Comparison of ENCODE assay signal across 1 cellular context in the genomic region with DNA sequence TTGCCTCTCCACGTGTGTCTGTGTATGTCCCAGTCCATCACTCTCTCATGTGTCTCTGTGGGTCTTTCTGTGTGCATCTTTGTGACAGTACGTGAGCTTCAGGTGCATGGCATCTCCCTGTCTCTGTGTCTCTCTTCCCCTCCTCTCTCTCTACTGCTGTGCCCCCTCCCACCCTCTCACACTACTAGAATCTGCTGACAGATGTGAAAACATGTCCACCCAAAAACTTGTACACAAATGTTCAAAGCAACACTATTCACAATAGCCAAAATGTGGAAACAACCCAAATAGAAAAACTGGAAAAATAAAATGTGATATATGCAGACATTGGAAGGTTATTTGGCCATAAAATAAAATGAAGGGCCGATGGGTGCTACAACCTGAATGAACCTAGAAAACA.
TF ChIP-seq lines count a peak whose summit lies in the region.

No MANE protein-coding gene starts in this region.

TF ChIP-seq in H1, 55 proteins besides CTCF, POLR2A, EP300 and RAD21:
- TF ChIP-seq EZH2 (IDR thresholded peaks at IDR 0.05; ENCODE audit: low read depth, low read length, severe bottlenecking): no peak
- no peak for TF ChIP-seq FOSL1 (IDR thresholded peaks at IDR 0.05; ENCODE audit: insufficient read depth, low read depth, low read length)
- no peak for TF ChIP-seq E2F6 (IDR thresholded peaks at IDR 0.05)
- TF ChIP-seq POLR2AphosphoS5 (IDR thresholded peaks at IDR 0.05; ENCODE audit: low read depth, low read length): no peak
